ENCODE assay signal across 9 cellular contexts in genomic region chr9:71249729-71250317, GRCh38.
DNase-seq lines count a peak whose midpoint lies in the region; ATAC-seq and TF ChIP-seq lines count a peak whose summit lies in the region.
"Had no signal": no experiment of that assay in that cellular context is flagged by ENCODE, and none has a peak within 500 bp of the region (broad histone marks: within the 10 kb centered on the region; RNA-seq: fewer than 3 reads in every experiment).

No MANE protein-coding gene starts in this region.

- H3K4me3 ChIP-seq in AG10803 (ENCODE audit: low read length), result no peak overlapping the region
- no peak overlapping the region for H3K4me3 ChIP-seq in upper lobe of left lung

- TF ChIP-seq CTCF in AG10803 (conservative IDR thresholded peaks at IDR 0.05; ENCODE audit: low read length) (peak; percentile 97), upper lobe of left lung (IDR thresholded peaks at IDR 0.05) (peak in 5 of 6 experiments; percentile 29 to 76 (median 60))

- no peak for TF ChIP-seq POLR2A in upper lobe of left lung (IDR thresholded peaks at IDR 0.05)

- H3K36me3 ChIP-seq in upper lobe of left lung, result no peaks in the 10 kb centered on the region

- H3K27me3 ChIP-seq in upper lobe of left lung, result no peaks in the 10 kb centered on the region

- TF ChIP-seq EP300 in upper lobe of left lung (IDR thresholded peaks at IDR 0.05), result no peak

- H3K9me3 ChIP-seq in upper lobe of left lung, result no peaks in the 10 kb centered on the region

- in situ Hi-C loops in T47D (cut with HindIII; ENCODE audit: low pct_unique_long_range_greater_than_20kb, low sequenced_read_pairs), result no loop called here

- DNase-seq in AG10803 (ENCODE audit: low read depth) (peak; percentile 74), NCI-H526 treated with DMSO at 0.1 percent for 48 hours (lab: John Stamatoyannopoulos, UW) (peak; percentile 48), T47D (ENCODE audit: low read depth in 1 of 2, low spot score in 1 of 2) (peak; percentile 21 to 76), kidney glomerular epithelial cell (lab: John Stamatoyannopoulos, UW) (peak; percentile 40), upper lobe of left lung (no peak), ureter (ENCODE audit: low spot score) (no peak)

- 16 to 19% methylated on average over 5 of the region's 5 CpGs for WGBS in upper lobe of left lung, 2 donors

- no peaks in the 10 kb centered on the region for H3K4me1 ChIP-seq in upper lobe of left lung

- H3K27ac ChIP-seq in upper lobe of left lung, result no peak overlapping the region

- peak; percentile 93 for ATAC-seq in GM18858 (IDR thresholded peaks at IDR 0.05; ENCODE audit: unreplicated experiment)
- ATAC-seq in HG03064 (IDR thresholded peaks at IDR 0.05; ENCODE audit: low read depth, unreplicated experiment), result peak; percentile 81
- peak in 1 of 2 donors; percentile 79 for ATAC-seq in upper lobe of left lung (ENCODE audit: low FRiP score in 2 of 2)
- ATAC-seq: naive thymus-derived CD4-positive, alpha-beta T cell had no signal

Comparison
In these comparisons a context has a peak if more than half of its experiments do, and no peak if none do; other contexts are left out.
1. DNase-seq: peak in AG10803 (single experiment), NCI-H526 treated with DMSO at 0.1 percent for 48 hours (single experiment), T47D (2 of 2) and kidney glomerular epithelial cell (single experiment); none in upper lobe of left lung (0 of 2) and ureter (single experiment).